In genomic region chr3:188533612-188534357, GRCh38 we compare ENCODE assay signal across 25 cellular contexts.
A peak's percentile ranks its signal among the peaks of the same experiment; 100 is the strongest.
DNase-seq lines count a peak whose midpoint lies in the region; ATAC-seq, FAIRE-seq and TF ChIP-seq lines count a peak whose summit lies in the region.
"Had no signal": no experiment of that assay in that cellular context is flagged by ENCODE, and none has a peak within 500 bp of the region (broad histone marks: within the 10 kb centered on the region; RNA-seq: fewer than 3 reads in every experiment).

No MANE protein-coding gene starts in this region.

- TF ChIP-seq CTCF in osteocyte (IDR thresholded peaks at IDR 0.05) (no peak), spleen (IDR thresholded peaks at IDR 0.05 in 8 of 11, conservative IDR thresholded peaks at IDR 0.05 in 3 of 11) (no peak)

- H3K27me3 Mint-ChIP-seq in osteocyte (ENCODE audit: unreplicated experiment) = no peaks in the 10 kb centered on the region
- H3K27me3 Mint-ChIP-seq: activated naive CD8-positive, alpha-beta T cell treated with anti-CD3 and anti-CD28 coated beads for 36 hours; CD4-positive, alpha-beta T cell; effector memory CD8-positive, alpha-beta T cell; IgD-negative memory B cell; progenitor cell of endocrine pancreas had no signal

- H3K4me1 Mint-ChIP-seq in osteocyte (ENCODE audit: unreplicated experiment) = peaks cover 52% of the 10 kb centered on the region

- 86 to 93% (median 92%) methylated on average over 4 of the region's 4 CpGs for WGBS in spleen, 5 donors

- TF ChIP-seq POLR2A in H54 (IDR thresholded peaks at IDR 0.05; ENCODE audit: low read depth, low read length) (no peak), spleen (IDR thresholded peaks at IDR 0.05) (no peak)

- ATAC-seq in esophagus mucosa (peak; percentile 32), GM19397 (IDR thresholded peaks at IDR 0.05; ENCODE audit: unreplicated experiment) (no peak)
- ATAC-seq: effector memory CD8-positive, alpha-beta T cell; mucosa of descending colon; stimulated activated effector memory CD8-positive, alpha-beta T cell treated with anti-CD3 and anti-CD28 coated beads, Interleukin-12 subunit alpha, Interleukin-12 subunit beta, amount 100 ng/mL, for 72 hours had no signal

- H3K4me1 ChIP-seq in SJSA1 (replicated peaks) (peaks cover 62% of the 10 kb centered on the region), spleen (no peaks in the 10 kb centered on the region)

- DNase-seq in H54 (ENCODE audit: insufficient read length, low spot score) (no peak), SJSA1 (ENCODE audit: low read depth in 1 of 2, low spot score in 2 of 2) (peak in 1 of 2 experiments; percentile 42), osteocyte (ENCODE audit: extremely low spot score, unreplicated experiment) (no peak), spleen (no peak), NCI-H446 (lab: John Stamatoyannopoulos, UW) (no peak)
- DNase-seq: activated CD4-positive, alpha-beta T cell treated with anti-CD3 and anti-CD28 coated beads, Interleukin-2, amount 50 U/mL, for 4 hours; activated naive CD8-positive, alpha-beta T cell treated with anti-CD3 and anti-CD28 coated beads for 36 hours; CD4-positive, alpha-beta T cell; effector memory CD8-positive, alpha-beta T cell; head of caudate nucleus; left ventricle myocardium inferior; MG63; mucosa of descending colon; NCI-H1436; NCI-H2107; NCI-H524; sigmoid colon had no signal

- peak overlapping the region; percentile 50 for H3K27ac Mint-ChIP-seq in osteocyte (ENCODE audit: unreplicated experiment)
- H3K27ac Mint-ChIP-seq: activated naive CD8-positive, alpha-beta T cell treated with anti-CD3 and anti-CD28 coated beads for 36 hours; CD4-positive, alpha-beta T cell; progenitor cell of endocrine pancreas; stimulated activated effector memory CD8-positive, alpha-beta T cell treated with anti-CD3 and anti-CD28 coated beads, Interleukin-12 subunit alpha, Interleukin-12 subunit beta, amount 100 ng/mL, for 72 hours had no signal

- H3K4me3 ChIP-seq in SJSA1 = no peak overlapping the region
- no peak overlapping the region for H3K4me3 ChIP-seq in spleen
- H3K4me3 ChIP-seq: left ventricle myocardium inferior, MG63, mucosa of descending colon, sigmoid colon, SK-N-MC, suprapubic skin had no signal

- peaks cover 20% of the 10 kb centered on the region for H3K36me3 ChIP-seq in SJSA1
- H3K36me3 ChIP-seq in spleen = no peaks in the 10 kb centered on the region
- H3K36me3 ChIP-seq: left ventricle myocardium inferior, sigmoid colon, suprapubic skin had no signal

- peaks cover 1% of the 10 kb centered on the region for H3K36me3 Mint-ChIP-seq in osteocyte (ENCODE audit: unreplicated experiment)
- H3K36me3 Mint-ChIP-seq: stimulated activated effector memory CD8-positive, alpha-beta T cell treated with anti-CD3 and anti-CD28 coated beads, Interleukin-12 subunit alpha, Interleukin-12 subunit beta, amount 100 ng/mL, for 72 hours had no signal

- H3K9me3 ChIP-seq in SJSA1 (replicated peaks) = no peaks in the 10 kb centered on the region
- no peaks in the 10 kb centered on the region for H3K9me3 ChIP-seq in spleen
- H3K9me3 ChIP-seq: left ventricle myocardium inferior, MG63, mucosa of descending colon, sigmoid colon, suprapubic skin had no signal

- peak overlapping the region; percentile 95 for H3K27ac ChIP-seq in SJSA1
- H3K27ac ChIP-seq in spleen = no peak overlapping the region
- H3K27ac ChIP-seq: left ventricle myocardium inferior, SK-N-MC, suprapubic skin had no signal

- H3K27me3 ChIP-seq in SJSA1 (replicated peaks) = no peaks in the 10 kb centered on the region
- H3K27me3 ChIP-seq in spleen (replicated peaks in 1 of 7) = no peaks in the 10 kb centered on the region
- H3K27me3 ChIP-seq: MG63, sigmoid colon, suprapubic skin had no signal

- FAIRE-seq in H54 (lab: Jason Lieb, UNC) = peak; percentile 85
- FAIRE-seq: urothelium cell line had no signal

- H3K9me3 Mint-ChIP-seq in osteocyte (ENCODE audit: unreplicated experiment) = no peaks in the 10 kb centered on the region
- H3K9me3 Mint-ChIP-seq: activated naive CD8-positive, alpha-beta T cell treated with anti-CD3 and anti-CD28 coated beads for 36 hours; CD4-positive, alpha-beta T cell; effector memory CD8-positive, alpha-beta T cell had no signal

- intact Hi-C loops in spleen (cut with DNase I; ENCODE audit: low total_unique reads) = no loop called here

- H3K4me3 Mint-ChIP-seq in osteocyte (ENCODE audit: unreplicated experiment) = no peak overlapping the region
- H3K4me3 Mint-ChIP-seq: activated naive CD8-positive, alpha-beta T cell treated with anti-CD3 and anti-CD28 coated beads for 36 hours; CD4-positive, alpha-beta T cell; effector memory CD8-positive, alpha-beta T cell; stimulated activated effector memory CD8-positive, alpha-beta T cell treated with anti-CD3 and anti-CD28 coated beads, Interleukin-12 subunit alpha, Interleukin-12 subunit beta, amount 100 ng/mL, for 72 hours had no signal
